In the genomic region with DNA sequence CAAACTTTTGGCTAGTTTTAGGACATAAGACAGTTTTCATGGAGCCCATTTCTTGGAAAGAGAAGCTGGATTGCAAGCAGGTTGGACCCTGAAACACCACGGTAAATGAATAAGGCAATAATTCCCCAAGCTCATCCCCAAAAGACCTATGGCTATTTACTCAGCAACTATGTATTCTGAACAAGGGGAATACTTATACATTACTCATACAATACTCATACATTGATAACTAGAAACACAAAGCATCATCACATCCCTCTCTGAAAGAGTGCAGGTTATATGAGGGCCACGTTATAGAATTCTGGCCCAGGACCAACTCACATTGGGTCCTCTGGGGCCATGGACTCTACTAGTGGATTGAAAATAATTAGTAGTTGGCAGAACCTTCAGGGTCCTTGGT, we compare ENCODE assay signal across 9 cellular contexts.
"Had no signal": no experiment of that assay in that cellular context is flagged by ENCODE, and none has a peak within 500 bp of the region (broad histone marks: within the 10 kb centered on the region; RNA-seq: fewer than 3 reads in every experiment).

No MANE protein-coding gene starts in this region.

- H3K9me3 ChIP-seq: HAP-1 had no signal

- H3K27ac ChIP-seq: GM23248 had no signal

- DNase-seq: GM23248, GOT3, H7, HFFc6, IMR-90 had no signal

- H3K9ac ChIP-seq: GM23248 had no signal

- H3K36me3 ChIP-seq: HAP-1 had no signal

- FAIRE-seq: HTR-8/SVneo, K562 had no signal

- H3K4me3 ChIP-seq: GM23248, HAP-1, K562 had no signal

- ATAC-seq: HCT116, K562 had no signal

- H2AFZ ChIP-seq: GM23248 had no signal
